ENCODE assay signal across 9 cellular contexts in genomic region chr7:103447073-103447960, GRCh38. TPM values are rescaled to one million over a fixed set of nuclear protein-coding genes. Genes with fewer than 3 reads are reported as not detected.
DNase-seq lines count a peak whose midpoint lies in the region; ATAC-seq and TF ChIP-seq lines count a peak whose summit lies in the region.
"Had no signal": no experiment of that assay in that cellular context is flagged by ENCODE, and none has a peak within 500 bp of the region (broad histone marks: within the 10 kb centered on the region; RNA-seq: fewer than 3 reads in every experiment).

No MANE protein-coding gene starts in this region.

- H3K9me2 ChIP-seq in SU-DHL-6 (replicated peaks; ENCODE audit: insufficient read depth, low read length), result no peaks in the 10 kb centered on the region

- H3K4me1 ChIP-seq in HEK293 (ENCODE audit: control insufficient read depth, insufficient read depth, low read length) (no peaks in the 10 kb centered on the region), mucosa of descending colon (ENCODE audit: low read depth) (peaks cover 17% of the 10 kb centered on the region)
- H3K4me1 ChIP-seq in effector memory CD4-positive, alpha-beta T cell (ENCODE audit: control insufficient read depth, insufficient read depth, low read length, poor library complexity, severe bottlenecking), result peaks cover 7% of the 10 kb centered on the region

- no peaks in the 10 kb centered on the region for H3K79me2 ChIP-seq in SU-DHL-6 (ENCODE audit: insufficient read depth, low read length)

- intact Hi-C loops in dorsolateral prefrontal cortex (cut with DNase I) (loop anchor here in 1 of 2 donors (5.0 kb wide), 1 partner anchor 715 kb away; no protein-coding TSS in a partner anchor), mucosa of descending colon (cut with DNase I, micrococcal nuclease) (no loop called here)

- H4K20me1 ChIP-seq in SU-DHL-6 (ENCODE audit: low read depth, low read length), result no peaks in the 10 kb centered on the region

- no peak overlapping the region for H2AFZ ChIP-seq in SU-DHL-6 (ENCODE audit: low read depth, low read length, severe bottlenecking)

- no peaks in the 10 kb centered on the region for H3K36me3 ChIP-seq in HEK293 (ENCODE audit: control insufficient read depth in 2 of 2, insufficient read depth in 1 of 2, low read length in 2 of 2)
- no peaks in the 10 kb centered on the region for H3K36me3 ChIP-seq in SU-DHL-6 (ENCODE audit: low read length)
- H3K36me3 ChIP-seq in mucosa of descending colon (ENCODE audit: low read depth), result no peaks in the 10 kb centered on the region
- no peaks in the 10 kb centered on the region for H3K36me3 ChIP-seq in effector memory CD4-positive, alpha-beta T cell (ENCODE audit: control insufficient read depth, insufficient read depth, low read length)
- H3K36me3 ChIP-seq: BLaER1 had no signal

- H3F3A ChIP-seq in SU-DHL-6 (ENCODE audit: insufficient read depth), result no peaks in the 10 kb centered on the region

- no peak overlapping the region for H3K9ac ChIP-seq in SU-DHL-6 (ENCODE audit: low read length)
- H3K9ac ChIP-seq: BLaER1 had no signal

- H3K27ac ChIP-seq in HEK293 (ENCODE audit: extremely low read depth, low read depth, low read length) (no peak overlapping the region), SU-DHL-6 (ENCODE audit: low read depth, low read length) (no peak overlapping the region), dorsolateral prefrontal cortex (no peak overlapping the region)
- H3K27ac ChIP-seq in effector memory CD4-positive, alpha-beta T cell (ENCODE audit: insufficient read depth, low read length, poor library complexity, severe bottlenecking), result no peak overlapping the region
- H3K27ac ChIP-seq: BLaER1 had no signal

- H3K27me3 ChIP-seq in SU-DHL-6 (ENCODE audit: low read length) (no peaks in the 10 kb centered on the region), dorsolateral prefrontal cortex (peaks cover 0 to 55% (median 29%) of the 10 kb centered on the region in 45 donors)
- peaks cover 24% of the 10 kb centered on the region for H3K27me3 ChIP-seq in effector memory CD4-positive, alpha-beta T cell (replicated peaks; ENCODE audit: control insufficient read depth, insufficient read depth, low read length, poor library complexity, severe bottlenecking)

- POLR2A ChIA-PET in HEK293 (lab: Yijun Ruan, JAX), result no interaction called here

- H3K4me2 ChIP-seq in SU-DHL-6 (ENCODE audit: low read depth, low read length, poor library complexity, severe bottlenecking), result no peak overlapping the region
- H3K4me2 ChIP-seq: BLaER1 had no signal

- H3K4me3 ChIP-seq in HEK293 (ENCODE audit: low read depth, low read length), result no peak overlapping the region
- no peak overlapping the region for H3K4me3 ChIP-seq in SU-DHL-6 (ENCODE audit: insufficient read depth, low read length, poor library complexity, severe bottlenecking)
- H3K4me3 ChIP-seq in dorsolateral prefrontal cortex, result peak overlapping the region in 6 of 59 donors; percentile 1 to 22 (median 9)
- H3K4me3 ChIP-seq in mucosa of descending colon, result no peak overlapping the region
- no peak overlapping the region for H3K4me3 ChIP-seq in effector memory CD4-positive, alpha-beta T cell (ENCODE audit: insufficient read depth, low read depth, low read length, poor library complexity, severe bottlenecking)
- H3K4me3 ChIP-seq: BLaER1 had no signal

- DNase-seq in NOMO-1 treated with DMSO at 0.1 percent for 48 hours (lab: John Stamatoyannopoulos, UW; ENCODE audit: unreplicated experiment) (peak; percentile 9), NOMO-1 treated with dmso at 0.1 percent for 144 hours (lab: John Stamatoyannopoulos, UW; ENCODE audit: unreplicated experiment) (no peak), NCI-H1417 treated with DMSO at 0.1 percent for 48 hours (lab: John Stamatoyannopoulos, UW) (peak; percentile 63), dorsolateral prefrontal cortex (peak in 6 of 10 donors; percentile 10 to 79 (median 52)), mucosa of descending colon (peak in 2 of 3 donors; percentile 38 to 62)
- no peak for DNase-seq in effector memory CD4-positive, alpha-beta T cell

- TF ChIP-seq CTCF in HEK293 (tag by site-specific recombination; IDR thresholded peaks at IDR 0.05) (peak; percentile 65), SU-DHL-6 (IDR thresholded peaks at IDR 0.05; ENCODE audit: insufficient read depth, low read length, poor library complexity, severe bottlenecking) (peak; percentile 50), dorsolateral prefrontal cortex (IDR thresholded peaks at IDR 0.05 in 54 of 56, conservative IDR thresholded peaks at IDR 0.05 in 2 of 56; ENCODE audit: low read depth in 1 of 56, partially characterized antibody in 56 of 56) (peak in 54 of 56 donors; percentile 32 to 73 (median 58)), mucosa of descending colon (IDR thresholded peaks at IDR 0.05) (peak; percentile 7)

- peak; percentile 77 for ATAC-seq in mucosa of descending colon

- CTCF ChIA-PET in HEK293 (lab: Yijun Ruan, JAX), result interaction anchor here (0.5 to 1.4 kb wide), 22 partner anchors 9 to 1566 kb away, joined by 3 to 9 read pairs (median 3); partner anchors contain the start of gene PMPCB

- no peaks in the 10 kb centered on the region for H3K9me3 ChIP-seq in HEK293 (ENCODE audit: control insufficient read depth, insufficient read depth, low read depth, low read length)
- H3K9me3 ChIP-seq in SU-DHL-6 (ENCODE audit: insufficient read depth, low read length), result no peaks in the 10 kb centered on the region
- H3K9me3 ChIP-seq in mucosa of descending colon, result no peaks in the 10 kb centered on the region
- H3K9me3 ChIP-seq in effector memory CD4-positive, alpha-beta T cell (ENCODE audit: control insufficient read depth, low read length), result no peaks in the 10 kb centered on the region

TF ChIP-seq in HEK293, 187 proteins besides CTCF, POLR2A, EP300 and RAD21:
- TF ChIP-seq BCL11A (tag by site-specific recombination; IDR thresholded peaks at IDR 0.05; ENCODE audit: low read depth), result no peak
- TF ChIP-seq, protein P1, sequence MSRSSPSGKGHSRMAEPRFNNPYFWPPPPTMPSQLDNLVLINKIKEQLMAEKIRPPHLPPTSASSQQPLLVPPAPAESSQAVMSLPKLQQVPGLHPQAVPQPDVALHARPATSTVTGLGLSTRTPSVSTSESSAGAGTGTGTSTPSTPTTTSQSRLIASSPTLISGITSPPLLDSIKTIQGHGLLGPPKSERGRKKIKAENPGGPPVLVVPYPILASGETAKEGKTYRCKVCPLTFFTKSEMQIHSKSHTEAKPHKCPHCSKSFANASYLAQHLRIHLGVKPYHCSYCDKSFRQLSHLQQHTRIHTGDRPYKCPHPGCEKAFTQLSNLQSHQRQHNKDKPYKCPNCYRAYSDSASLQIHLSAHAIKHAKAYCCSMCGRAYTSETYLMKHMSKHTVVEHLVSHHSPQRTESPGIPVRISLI (tag by site-specific recombination; IDR thresholded peaks at IDR 0.05), result peak; percentile 36; the same call in 1 of the 2 replicates
- 0 out of 2 replicates have a peak, but pooled peaks have one; percentile 33 for TF ChIP-seq ZBTB17 (tag by site-specific recombination; IDR thresholded peaks at IDR 0.05)
- peak; percentile 34; the same call in 1 of the 2 replicates for TF ChIP-seq ZBTB48 (tag by site-specific recombination; IDR thresholded peaks at IDR 0.05)
- TF ChIP-seq SCRT1 (tag by site-specific recombination; IDR thresholded peaks at IDR 0.05; ENCODE audit: borderline replicate concordance), result 0 out of 2 replicates have a peak, but pooled peaks have one; percentile 43
- TF ChIP-seq ZNF175 (tag by site-specific recombination; IDR thresholded peaks at IDR 0.05), result no peak
- TF ChIP-seq ZNF48 (tag by site-specific recombination; IDR thresholded peaks at IDR 0.05), result no peak
- TF ChIP-seq ZNF660 (tag by site-specific recombination; IDR thresholded peaks at IDR 0.05), result peak; percentile 65
- TF ChIP-seq ZNF670 (tag by site-specific recombination; IDR thresholded peaks at IDR 0.05; ENCODE audit: low read depth), result no peak
- peak; percentile 67 for TF ChIP-seq SCRT2 (tag by site-specific recombination; IDR thresholded peaks at IDR 0.05)
- peak; percentile 85 for TF ChIP-seq ZNF654 (tag by site-specific recombination; IDR thresholded peaks at IDR 0.05; ENCODE audit: low read depth)

RNA-seq across cellular contexts. Expression of gene SLC26A5, which starts 1.3 kb away (rescaled TPM):
- total RNA-seq in dorsolateral prefrontal cortex (under 1 TPM in 70 of 120 experiments, not detected in 50; 0.19 to 0.92 (median 0.36) TPM), mucosa of descending colon (under 1 TPM; 0.14 to 0.38 (median 0.19) TPM)

Comparison
In these comparisons a context has a peak if more than half of its experiments do, and no peak if none do; other contexts are left out.
1. DNase-seq: peak in NOMO-1 treated with DMSO at 0.1 percent for 48 hours (single experiment), NCI-H1417 treated with DMSO at 0.1 percent for 48 hours (single experiment), dorsolateral prefrontal cortex (6 of 10) and mucosa of descending colon (2 of 3); none in NOMO-1 treated with dmso at 0.1 percent for 144 hours (single experiment) and effector memory CD4-positive, alpha-beta T cell (0 of 3).
2. CTCF ChIP-seq: peak in every context shown above with its lines; median percentile 65 in HEK293; 58 in dorsolateral prefrontal cortex; 50 in SU-DHL-6; 7 in mucosa of descending colon.